1 cellular context compared by ENCODE assay signal in genomic region chr4:48913346-48913745, GRCh38.
TF ChIP-seq lines count a peak whose summit lies in the region.

No MANE protein-coding gene starts in this region.

TF ChIP-seq in IMR-90, 13 proteins besides CTCF, POLR2A, EP300 and RAD21:
- TF ChIP-seq NFE2L2 (IDR thresholded peaks at IDR 0.05; ENCODE audit: low read depth, low read length) (no peak), BHLHE40 (IDR thresholded peaks at IDR 0.05; ENCODE audit: low read depth, low read length) (no peak), RCOR1 (IDR thresholded peaks at IDR 0.05; ENCODE audit: insufficient replicate concordance, low read length) (peak; percentile 31), FOS (IDR thresholded peaks at IDR 0.05; ENCODE audit: low read depth, low read length) (peak; percentile 72), MAZ (IDR thresholded peaks at IDR 0.05; ENCODE audit: borderline replicate concordance, low read depth, low read length) (no peak), MAFK (IDR thresholded peaks at IDR 0.05; ENCODE audit: low read depth, low read length) (no peak), MXI1 (IDR thresholded peaks at IDR 0.05; ENCODE audit: borderline replicate concordance, low read depth, low read length) (no peak), CHD1 (IDR thresholded peaks at IDR 0.05; ENCODE audit: low read depth, low read length) (no peak)
